Comparison of ENCODE assay signal across 9 cellular contexts in the genomic region with DNA sequence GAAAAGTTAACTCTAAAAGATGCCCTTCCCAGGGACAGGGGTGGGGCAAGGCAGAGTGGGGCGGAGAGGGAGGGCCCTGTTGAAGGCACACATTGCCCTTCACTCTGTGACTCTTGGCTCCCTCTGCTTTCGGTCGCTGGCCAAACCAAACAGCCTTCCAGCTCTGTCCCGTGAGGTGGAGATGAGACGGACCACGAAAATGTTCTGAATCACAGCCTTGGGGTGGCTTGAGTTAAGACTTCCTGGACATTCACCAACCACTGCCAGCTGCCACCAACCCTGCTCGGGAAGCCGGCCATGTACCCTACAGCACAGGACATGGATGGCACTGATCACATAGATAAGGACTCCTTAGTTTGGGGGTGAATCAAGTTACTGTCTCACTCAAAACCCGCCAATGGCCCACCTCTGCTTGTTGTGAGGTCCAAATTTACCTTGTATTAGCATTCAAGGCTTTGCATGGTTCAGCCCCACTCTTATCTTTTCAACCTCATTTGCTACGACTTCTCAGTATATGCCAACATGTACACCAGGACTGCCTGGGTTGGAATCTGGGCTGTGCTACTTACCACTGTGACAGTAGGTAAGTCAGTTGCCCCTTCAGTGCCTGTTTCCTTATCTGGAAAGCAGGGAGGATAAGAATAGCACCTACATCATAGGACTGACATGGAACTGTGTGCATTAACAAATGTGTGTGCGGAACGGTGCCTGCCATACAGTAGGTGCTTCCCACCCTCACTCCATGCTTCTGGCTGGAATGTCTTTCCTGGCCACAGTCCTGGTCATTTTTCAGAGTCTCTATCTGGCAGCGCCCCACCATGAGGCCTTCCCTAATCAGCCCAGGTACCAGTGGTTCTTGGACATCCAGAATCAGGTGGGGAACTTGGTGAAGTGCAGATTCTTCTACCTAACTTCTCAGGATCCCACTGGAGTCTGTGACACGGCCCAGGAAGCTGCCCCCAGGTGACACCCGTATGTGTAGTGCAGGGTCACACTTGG. TPM values are rescaled to one million over a fixed set of nuclear protein-coding genes. Genes with fewer than 3 reads are reported as not detected.
A peak's percentile ranks its signal among the peaks of the same experiment; 100 is the strongest.
DNase-seq lines count a peak whose midpoint lies in the region; ATAC-seq, FAIRE-seq and TF ChIP-seq lines count a peak whose summit lies in the region.
"Had no signal": no experiment of that assay in that cellular context is flagged by ENCODE, and none has a peak within 500 bp of the region (broad histone marks: within the 10 kb centered on the region; RNA-seq: fewer than 3 reads in every experiment).

No MANE protein-coding gene starts in this region.

- WGBS in mammary epithelial cell (ENCODE audit: low coverage, missing lambda C conversion rate): 43% methylated on average over 15 of the region's 15 CpGs
- 94% methylated on average over 15 of the region's 15 CpGs for whole genome bisulfite sequencing in hepatocyte (ENCODE audit: low lambda C conversion rate, missing lambda C conversion rate)

- in situ Hi-C loops in mammary epithelial cell (cut with MboI; ENCODE audit: low sequenced_read_pairs in 2 of 2): no loop called here

- H3K4me1 ChIP-seq in mammary epithelial cell (ENCODE audit: insufficient read depth, low read length) (peaks cover 15% of the 10 kb centered on the region), kidney (ENCODE audit: control insufficient read depth in 1 of 2, insufficient read depth in 1 of 2, low read depth in 1 of 2, low read length in 2 of 2) (peaks cover 12 to 19% of the 10 kb centered on the region in 2 donors), upper lobe of right lung (peaks cover 15% of the 10 kb centered on the region), hepatocyte (ENCODE audit: insufficient read depth) (no peaks in the 10 kb centered on the region)

- H3K9me2 ChIP-seq in hepatocyte (replicated peaks; ENCODE audit: insufficient read depth): no peaks in the 10 kb centered on the region

- peaks cover 5% of the 10 kb centered on the region for H3K36me3 Mint-ChIP-seq in activated naive CD4-positive, alpha-beta T cell treated with anti-CD3 and anti-CD28 coated beads, Interleukin-2, amount 50 U/mL, for 24 hours

- H3K27me3 Mint-ChIP-seq in activated naive CD4-positive, alpha-beta T cell treated with anti-CD3 and anti-CD28 coated beads, Interleukin-2, amount 50 U/mL, for 24 hours: no peaks in the 10 kb centered on the region

- no TSS peak for BruUV-seq in mammary epithelial cell (replicated peaks; lab: Mats Ljungman, UMichigan)

- intact Hi-C loops in mammary epithelial cell (cut with micrococcal nuclease) (loop anchor here (2.0 kb wide), 1 partner anchor 27 kb away; no protein-coding TSS in a partner anchor), kidney (cut with DNase I) (no loop called here), upper lobe of right lung (cut with DNase I) (loop anchor here (5.0 kb wide), 1 partner anchor 37 kb away; no protein-coding TSS in a partner anchor)

- no peak for DNase-seq in activated naive CD4-positive, alpha-beta T cell (lab: John Stamatoyannopoulos, UW)
- DNase-seq in mammary epithelial cell (peak; percentile 59), kidney (peak; percentile 86), upper lobe of right lung (peak; percentile 45), KG1 (lab: John Stamatoyannopoulos, UW) (no peak), hepatocyte (ENCODE audit: low spot score) (no peak)
- no peak for DNase-seq in activated CD4-positive, alpha-beta T cell treated with anti-CD3 and anti-CD28 coated beads for 1 hour

- CTCF ChIA-PET in mammary epithelial cell (lab: Charles Lee; ENCODE audit: low non-redundant PET): no interaction called here

- no peak for FAIRE-seq in kidney (lab: Jason Lieb, UNC)

- H3K79me2 ChIP-seq in mammary epithelial cell (ENCODE audit: insufficient read depth, low read length): peaks cover 38% of the 10 kb centered on the region
- H3K79me2 ChIP-seq in hepatocyte: no peaks in the 10 kb centered on the region

- peak overlapping the region; percentile 11 for H3K4me3 Mint-ChIP-seq in activated naive CD4-positive, alpha-beta T cell treated with anti-CD3 and anti-CD28 coated beads, Interleukin-2, amount 50 U/mL, for 24 hours

- H3K9me3 ChIP-seq in mammary epithelial cell (replicated peaks; ENCODE audit: insufficient read depth, low read length): no peaks in the 10 kb centered on the region
- no peaks in the 10 kb centered on the region for H3K9me3 ChIP-seq in kidney (ENCODE audit: control insufficient read depth in 1 of 2, low read length in 2 of 2)
- no peaks in the 10 kb centered on the region for H3K9me3 ChIP-seq in upper lobe of right lung
- H3K9me3 ChIP-seq in hepatocyte (ENCODE audit: low read depth): no peaks in the 10 kb centered on the region

- peaks cover 74% of the 10 kb centered on the region for H3K4me1 Mint-ChIP-seq in activated naive CD4-positive, alpha-beta T cell treated with anti-CD3 and anti-CD28 coated beads, Interleukin-2, amount 50 U/mL, for 24 hours

- H3K9ac ChIP-seq in mammary epithelial cell (ENCODE audit: insufficient read depth, low read length) (no peak overlapping the region), kidney (ENCODE audit: low read length in 2 of 2) (no peak overlapping the region)

- no peak overlapping the region for H3K4me2 ChIP-seq in mammary epithelial cell (ENCODE audit: insufficient read depth, low read depth, low read length)
- no peak overlapping the region for H3K4me2 ChIP-seq in hepatocyte

- TF ChIP-seq CTCF in mammary epithelial cell (conservative IDR thresholded peaks at IDR 0.05 in 1 of 2, IDR thresholded peaks at IDR 0.05 in 1 of 2; ENCODE audit: extremely low read depth in 1 of 2, insufficient read depth in 1 of 2, low read depth in 1 of 2, low read length in 2 of 2) (no peak), kidney (IDR thresholded peaks at IDR 0.05; ENCODE audit: borderline replicate concordance, extremely low read depth, insufficient read depth) (no peak), upper lobe of right lung (IDR thresholded peaks at IDR 0.05) (no peak), hepatocyte (IDR thresholded peaks at IDR 0.05; ENCODE audit: poor library complexity) (no peak)

- H3K36me3 ChIP-seq in mammary epithelial cell (ENCODE audit: insufficient read depth, low read length) (peaks cover 26% of the 10 kb centered on the region), kidney (ENCODE audit: control insufficient read depth in 1 of 2, insufficient read depth in 2 of 2, low read length in 2 of 2) (peaks cover 1 to 16% of the 10 kb centered on the region in 2 donors), upper lobe of right lung (peaks cover 45% of the 10 kb centered on the region), hepatocyte (replicated peaks; ENCODE audit: insufficient read depth, low read depth) (no peaks in the 10 kb centered on the region)

- H2AFZ ChIP-seq in mammary epithelial cell (ENCODE audit: low read depth, low read length): no peak overlapping the region
- no peak overlapping the region for H2AFZ ChIP-seq in hepatocyte

- dilution Hi-C loops in mammary epithelial cell (cut with HindIII; ENCODE audit: low sequenced_read_pairs): no loop called here

- H4K20me1 ChIP-seq in mammary epithelial cell (ENCODE audit: insufficient read depth, low read length): no peaks in the 10 kb centered on the region
- peaks cover 3% of the 10 kb centered on the region for H4K20me1 ChIP-seq in hepatocyte (ENCODE audit: insufficient read depth, poor library complexity, severe bottlenecking)

- no peaks in the 10 kb centered on the region for H3K9me3 Mint-ChIP-seq in activated naive CD4-positive, alpha-beta T cell treated with anti-CD3 and anti-CD28 coated beads, Interleukin-2, amount 50 U/mL, for 24 hours

- peak overlapping the region; percentile 8 for H3K27ac ChIP-seq in mammary epithelial cell (ENCODE audit: insufficient read depth, low read depth, low read length)
- peak overlapping the region; percentile 48 to 54 for H3K27ac ChIP-seq in kidney (ENCODE audit: low read depth in 2 of 2, low read length in 2 of 2)
- no peak overlapping the region for H3K27ac ChIP-seq in upper lobe of right lung
- no peak overlapping the region for H3K27ac ChIP-seq in hepatocyte

- H3K4me3 ChIP-seq in mammary epithelial cell (replicated peaks in 1 of 3; ENCODE audit: insufficient read depth in 1 of 3, low read depth in 2 of 3, low read length in 3 of 3): no peak overlapping the region
- no peak overlapping the region for H3K4me3 ChIP-seq in kidney (ENCODE audit: low read length in 2 of 2)
- no peak overlapping the region for H3K4me3 ChIP-seq in upper lobe of right lung
- H3K4me3 ChIP-seq in hepatocyte: no peak overlapping the region

- H3K27me3 ChIP-seq in mammary epithelial cell (ENCODE audit: insufficient read depth, low read length) (no peaks in the 10 kb centered on the region), upper lobe of right lung (no peaks in the 10 kb centered on the region), hepatocyte (no peaks in the 10 kb centered on the region)

- peak overlapping the region; percentile 12 for H3K27ac Mint-ChIP-seq in activated naive CD4-positive, alpha-beta T cell treated with anti-CD3 and anti-CD28 coated beads, Interleukin-2, amount 50 U/mL, for 24 hours

- ATAC-seq in upper lobe of right lung: no peak

RNA-seq across cellular contexts. Expression of gene ITPRIP, which starts 28.0 kb away (rescaled TPM):
- 10 to 100 TPM; 21.5 to 37.2 TPM for total RNA-seq in mammary epithelial cell
- 14.4 TPM for polyA plus RNA-seq in mammary epithelial cell
- polyA minus RNA-seq in mammary epithelial cell: 24.0 TPM
- total RNA-seq in kidney: 21.6 TPM
- polyA plus RNA-seq in kidney (ENCODE audit: insufficient read depth, low read depth, low replicate concordance): 9.0 TPM
- 34.4 TPM for total RNA-seq in upper lobe of right lung
- total RNA-seq in hepatocyte: 4.9 and 5.9 TPM in 2 replicates
- 7.9 and 9.0 TPM in 2 replicates for polyA plus RNA-seq in hepatocyte

RNA-seq across cellular contexts. Expression of gene GSTO2, which starts 41.3 kb away (rescaled TPM):
- total RNA-seq in mammary epithelial cell: 10 to 100 TPM; 16.2 to 26.8 TPM
- 43.3 TPM for polyA plus RNA-seq in mammary epithelial cell
- 56.6 TPM for polyA minus RNA-seq in mammary epithelial cell
- 22.3 TPM for total RNA-seq in kidney
- 56.7 TPM for polyA plus RNA-seq in kidney (ENCODE audit: insufficient read depth, low read depth, low replicate concordance)
- total RNA-seq in upper lobe of right lung: 9.1 TPM
- total RNA-seq in hepatocyte: 2.5 and 2.7 TPM in 2 replicates
- polyA plus RNA-seq in hepatocyte: 0.37 and 1.4 TPM in 2 replicates

RNA-seq across cellular contexts. Expression of gene CFAP58, which starts 43.4 kb away (rescaled TPM):
- total RNA-seq in mammary epithelial cell (1 to 10 TPM in 1 of 2 donors, under 1 TPM in 1; 0.17 to 1.0 TPM), kidney (0.35 TPM), upper lobe of right lung (0.14 TPM), hepatocyte (0.17 and 0.20 TPM in 2 replicates)
- polyA plus RNA-seq in mammary epithelial cell (0.23 TPM), kidney (ENCODE audit: insufficient read depth, low read depth, low replicate concordance) (0.19 TPM), hepatocyte (not detected in 2 replicates)
- not detected for polyA minus RNA-seq in mammary epithelial cell
- polyA plus RNA-seq: neural cell had no signal

RNA-seq across cellular contexts. Expression of gene GSTO1, which starts 55.6 kb away (rescaled TPM):
- 100 to 1,000 TPM; 203 to 205 TPM for total RNA-seq in mammary epithelial cell
- polyA plus RNA-seq in mammary epithelial cell: 209 TPM
- 82.4 TPM for polyA minus RNA-seq in mammary epithelial cell
- 83.7 TPM for total RNA-seq in kidney
- polyA plus RNA-seq in kidney (ENCODE audit: insufficient read depth, low read depth, low replicate concordance): 263 TPM
- 110 TPM for total RNA-seq in upper lobe of right lung
- 216 and 220 TPM in 2 replicates for total RNA-seq in hepatocyte
- 292 and 328 TPM in 2 replicates for polyA plus RNA-seq in hepatocyte

Comparison
In these comparisons a context has a peak if more than half of its experiments do, and no peak if none do; other contexts are left out.
1. DNase-seq: peak in mammary epithelial cell (single experiment), kidney (single experiment) and upper lobe of right lung (single experiment); none in activated naive CD4-positive, alpha-beta T cell (0 of 4), KG1 (single experiment), hepatocyte (single experiment) and activated CD4-positive, alpha-beta T cell treated with anti-CD3 and anti-CD28 coated beads for 1 hour (single experiment).
2. H3K27ac ChIP-seq: peak in mammary epithelial cell (single experiment) and kidney (2 of 2); none in upper lobe of right lung (single experiment) and hepatocyte (single experiment).